19 cellular contexts compared by ENCODE assay signal in genomic region chr11:58527429-58527828, GRCh38. TPM values are rescaled to one million over a fixed set of nuclear protein-coding genes. Genes with fewer than 3 reads are reported as not detected.
DNase-seq lines count a peak whose midpoint lies in the region; ATAC-seq and TF ChIP-seq lines count a peak whose summit lies in the region.
"Had no signal": no experiment of that assay in that cellular context is flagged by ENCODE, and none has a peak within 500 bp of the region (broad histone marks: within the 10 kb centered on the region; RNA-seq: fewer than 3 reads in every experiment).

No MANE protein-coding gene starts in this region.

- no peak overlapping the region for H3K4me3 Mint-ChIP-seq in CD4-positive, CD25-positive, alpha-beta regulatory T cell
- no peak overlapping the region for H3K4me3 Mint-ChIP-seq in CD8-positive, alpha-beta memory T cell
- H3K4me3 Mint-ChIP-seq in activated naive CD8-positive, alpha-beta T cell treated with anti-CD3 and anti-CD28 coated beads, Interleukin-2, amount 50 U/mL, for 24 hours, result no peak overlapping the region
- H3K4me3 Mint-ChIP-seq in natural killer cell treated with Interleukin-12 subunit alpha and Interleukin-12 subunit beta and Interleukin-15 and Interleukin-18, amount 100 ng/mL, for 72 hours, result no peak overlapping the region
- H3K4me3 Mint-ChIP-seq: H9 had no signal

- peak overlapping the region in 2 of 3 donors; percentile 67 to 89 for H3K27ac Mint-ChIP-seq in CD4-positive, CD25-positive, alpha-beta regulatory T cell
- peak overlapping the region; percentile 17 to 97 (median 63) for H3K27ac Mint-ChIP-seq in CD8-positive, alpha-beta memory T cell
- H3K27ac Mint-ChIP-seq in activated naive CD8-positive, alpha-beta T cell treated with anti-CD3 and anti-CD28 coated beads, Interleukin-2, amount 50 U/mL, for 24 hours, result peak overlapping the region; percentile 92
- peak overlapping the region; percentile 80 to 91 for H3K27ac Mint-ChIP-seq in natural killer cell treated with Interleukin-12 subunit alpha and Interleukin-12 subunit beta and Interleukin-15 and Interleukin-18, amount 100 ng/mL, for 72 hours
- H3K27ac Mint-ChIP-seq: H9 had no signal

- no peak for DNase-seq in CD4-positive, CD25-positive, alpha-beta regulatory T cell
- no peak for DNase-seq in CD8-positive, alpha-beta memory T cell
- no peak for DNase-seq in activated naive CD8-positive, alpha-beta T cell treated with anti-CD3 and anti-CD28 coated beads, Interleukin-2, amount 50 U/mL, for 24 hours
- DNase-seq in natural killer cell treated with Interleukin-12 subunit alpha and Interleukin-12 subunit beta and Interleukin-15 and Interleukin-18, amount 100 ng/mL, for 72 hours (ENCODE audit: low spot score), result no peak
- DNase-seq in GM10248 (ENCODE audit: extremely low spot score) (no peak), tibial artery (no peak)
- DNase-seq: BE2C, COR-L47, DMS153, EL, H9, MG63, NCI-H1092 treated with DMSO at 0.1 percent for 48 hours, NCI-H1694, NCI-H2107, NCI-H345, NCI-H526 treated with DMSO at 0.1 percent for 48 hours had no signal

- H3K4me1 ChIP-seq in CD4-positive, CD25-positive, alpha-beta regulatory T cell (ENCODE audit: control insufficient read depth, insufficient read depth, low read length, poor library complexity, severe bottlenecking), result peaks cover 44% of the 10 kb centered on the region
- H3K4me1 ChIP-seq in CD8-positive, alpha-beta memory T cell (ENCODE audit: insufficient read depth, low read length), result peaks cover 61% of the 10 kb centered on the region
- H3K4me1 ChIP-seq in tibial artery, result peaks cover 0 to 14% (median 8%) of the 10 kb centered on the region in 4 donors
- H3K4me1 ChIP-seq: BE2C had no signal

- H3K27ac ChIP-seq in CD4-positive, CD25-positive, alpha-beta regulatory T cell (ENCODE audit: insufficient read depth, low read length, poor library complexity, severe bottlenecking), result peak overlapping the region; percentile 30
- H3K27ac ChIP-seq in CD8-positive, alpha-beta memory T cell (ENCODE audit: low read depth, low read length), result no peak overlapping the region
- no peak overlapping the region for H3K27ac ChIP-seq in tibial artery

- no peaks in the 10 kb centered on the region for H3K27me3 Mint-ChIP-seq in CD4-positive, CD25-positive, alpha-beta regulatory T cell
- no peaks in the 10 kb centered on the region for H3K27me3 Mint-ChIP-seq in CD8-positive, alpha-beta memory T cell
- no peaks in the 10 kb centered on the region for H3K27me3 Mint-ChIP-seq in activated naive CD8-positive, alpha-beta T cell treated with anti-CD3 and anti-CD28 coated beads, Interleukin-2, amount 50 U/mL, for 24 hours
- H3K27me3 Mint-ChIP-seq in natural killer cell treated with Interleukin-12 subunit alpha and Interleukin-12 subunit beta and Interleukin-15 and Interleukin-18, amount 100 ng/mL, for 72 hours, result no peaks in the 10 kb centered on the region

- H3K36me3 ChIP-seq in CD4-positive, CD25-positive, alpha-beta regulatory T cell (ENCODE audit: control insufficient read depth, insufficient read depth, low read length), result peaks cover 35% of the 10 kb centered on the region
- peaks cover 20% of the 10 kb centered on the region for H3K36me3 ChIP-seq in CD8-positive, alpha-beta memory T cell (ENCODE audit: insufficient read depth, low read length)
- H3K36me3 ChIP-seq in tibial artery, result peaks cover 9 to 49% (median 45%) of the 10 kb centered on the region in 3 donors
- H3K36me3 ChIP-seq: BE2C had no signal

- H3K4me3 ChIP-seq in CD4-positive, CD25-positive, alpha-beta regulatory T cell (ENCODE audit: low read depth, low read length), result no peak overlapping the region
- no peak overlapping the region for H3K4me3 ChIP-seq in CD8-positive, alpha-beta memory T cell (ENCODE audit: low read length)
- no peak overlapping the region for H3K4me3 ChIP-seq in tibial artery
- H3K4me3 ChIP-seq: MG63 had no signal

- no peak for ATAC-seq in CD4-positive, CD25-positive, alpha-beta regulatory T cell (ENCODE audit: low read depth in 2 of 2)
- no peak for ATAC-seq in activated naive CD8-positive, alpha-beta T cell treated with anti-CD3 and anti-CD28 coated beads, Interleukin-2, amount 50 U/mL, for 24 hours
- ATAC-seq in natural killer cell treated with Interleukin-12 subunit alpha and Interleukin-12 subunit beta and Interleukin-15 and Interleukin-18, amount 100 ng/mL, for 72 hours, result no peak
- ATAC-seq in GM21515 (IDR thresholded peaks at IDR 0.05; ENCODE audit: unreplicated experiment), result no peak
- ATAC-seq: HepG2 had no signal

- TF ChIP-seq CTCF in GM10248 (IDR thresholded peaks at IDR 0.05; ENCODE audit: control extremely low read depth, extremely low read depth, low read depth, missing control alignments) (no peak), tibial artery (IDR thresholded peaks at IDR 0.05) (no peak)

- POLR2A ChIA-PET in CD8-positive, alpha-beta memory T cell (lab: Charles Lee), result no interaction called here
- POLR2A ChIA-PET in GM10248 (lab: Yijun Ruan, JAX), result no interaction called here

- intact Hi-C loops in tibial artery (cut with DNase I; ENCODE audit: low total_unique reads), result no loop called here

- no peaks in the 10 kb centered on the region for H3K27me3 ChIP-seq in CD4-positive, CD25-positive, alpha-beta regulatory T cell (ENCODE audit: control insufficient read depth, insufficient read depth, low read length)
- no peaks in the 10 kb centered on the region for H3K27me3 ChIP-seq in CD8-positive, alpha-beta memory T cell (ENCODE audit: insufficient read depth, low read length, poor library complexity, severe bottlenecking)
- no peaks in the 10 kb centered on the region for H3K27me3 ChIP-seq in tibial artery
- H3K27me3 ChIP-seq: BE2C, MG63 had no signal

- CTCF ChIA-PET in CD8-positive, alpha-beta memory T cell (lab: Charles Lee), result no interaction called here
- CTCF ChIA-PET in GM10248 (lab: Yijun Ruan, JAX), result interaction anchor here (1.0 to 1.8 kb wide), 4 partner anchors 9 to 41 kb away, joined by 3 to 7 read pairs (median 4); no protein-coding TSS in a partner anchor

- peaks cover 0 to 2% (median 0%) of the 10 kb centered on the region in 7 donors for H3K9me3 Mint-ChIP-seq in CD4-positive, CD25-positive, alpha-beta regulatory T cell
- no peaks in the 10 kb centered on the region for H3K9me3 Mint-ChIP-seq in CD8-positive, alpha-beta memory T cell
- H3K9me3 Mint-ChIP-seq in activated naive CD8-positive, alpha-beta T cell treated with anti-CD3 and anti-CD28 coated beads, Interleukin-2, amount 50 U/mL, for 24 hours, result no peaks in the 10 kb centered on the region
- no peaks in the 10 kb centered on the region for H3K9me3 Mint-ChIP-seq in natural killer cell treated with Interleukin-12 subunit alpha and Interleukin-12 subunit beta and Interleukin-15 and Interleukin-18, amount 100 ng/mL, for 72 hours

- H3K9me3 ChIP-seq in CD4-positive, CD25-positive, alpha-beta regulatory T cell (ENCODE audit: control insufficient read depth in 2 of 2, low read length in 2 of 2), result no peaks in the 10 kb centered on the region
- H3K9me3 ChIP-seq in CD8-positive, alpha-beta memory T cell (ENCODE audit: low read length), result no peaks in the 10 kb centered on the region
- H3K9me3 ChIP-seq in tibial artery, result no peaks in the 10 kb centered on the region
- H3K9me3 ChIP-seq: BE2C, MG63 had no signal

- H3K36me3 Mint-ChIP-seq in CD4-positive, CD25-positive, alpha-beta regulatory T cell, result peaks cover 39% of the 10 kb centered on the region
- peaks cover 4 to 56% (median 14%) of the 10 kb centered on the region in 3 donors for H3K36me3 Mint-ChIP-seq in CD8-positive, alpha-beta memory T cell
- H3K36me3 Mint-ChIP-seq in activated naive CD8-positive, alpha-beta T cell treated with anti-CD3 and anti-CD28 coated beads, Interleukin-2, amount 50 U/mL, for 24 hours (ENCODE audit: low read depth), result peaks cover 58% of the 10 kb centered on the region
- peaks cover 39% of the 10 kb centered on the region for H3K36me3 Mint-ChIP-seq in natural killer cell treated with Interleukin-12 subunit alpha and Interleukin-12 subunit beta and Interleukin-15 and Interleukin-18, amount 100 ng/mL, for 72 hours

- peaks cover 27 to 62% (median 42%) of the 10 kb centered on the region in 4 donors for H3K4me1 Mint-ChIP-seq in CD4-positive, CD25-positive, alpha-beta regulatory T cell
- peaks cover 43 to 68% (median 66%) of the 10 kb centered on the region in 3 donors for H3K4me1 Mint-ChIP-seq in CD8-positive, alpha-beta memory T cell
- H3K4me1 Mint-ChIP-seq in activated naive CD8-positive, alpha-beta T cell treated with anti-CD3 and anti-CD28 coated beads, Interleukin-2, amount 50 U/mL, for 24 hours, result peaks cover 66% of the 10 kb centered on the region
- H3K4me1 Mint-ChIP-seq in natural killer cell treated with Interleukin-12 subunit alpha and Interleukin-12 subunit beta and Interleukin-15 and Interleukin-18, amount 100 ng/mL, for 72 hours (ENCODE audit: low read depth in 2 of 2), result peaks cover 31 to 46% of the 10 kb centered on the region in 2 donors

RNA-seq across cellular contexts. Expression of gene OR5B21, which starts 19.5 kb away (rescaled TPM):
- total RNA-seq in CD4-positive, CD25-positive, alpha-beta regulatory T cell, result not detected
- not detected for polyA plus RNA-seq in CD4-positive, CD25-positive, alpha-beta regulatory T cell
- under 1 TPM; 0.42 to 0.55 TPM for total RNA-seq in CD8-positive, alpha-beta memory T cell
- not detected for polyA plus RNA-seq in CD8-positive, alpha-beta memory T cell
- total RNA-seq in natural killer cell treated with Interleukin-12 subunit alpha and Interleukin-12 subunit beta and Interleukin-15 and Interleukin-18, amount 100 ng/mL, for 72 hours, result 1 to 10 TPM; 3.5 to 3.9 TPM
- total RNA-seq: H9, HepG2 had no signal
- polyA plus RNA-seq: HepG2 had no signal

RNA-seq across cellular contexts. Expression of gene LPXN, which starts 48.2 kb away (rescaled TPM):
- 101 TPM for total RNA-seq in CD4-positive, CD25-positive, alpha-beta regulatory T cell
- polyA plus RNA-seq in CD4-positive, CD25-positive, alpha-beta regulatory T cell, result 100 to 1,000 TPM; 221 to 314 (median 265) TPM
- 100 to 1,000 TPM; 168 to 175 TPM for total RNA-seq in CD8-positive, alpha-beta memory T cell
- 264 TPM for polyA plus RNA-seq in CD8-positive, alpha-beta memory T cell
- total RNA-seq in natural killer cell treated with Interleukin-12 subunit alpha and Interleukin-12 subunit beta and Interleukin-15 and Interleukin-18, amount 100 ng/mL, for 72 hours, result 100 to 1,000 TPM; 239 to 243 TPM

RNA-seq across cellular contexts. Expression of gene ZFP91, which starts 51.4 kb away (rescaled TPM):
- 46.5 TPM for total RNA-seq in CD4-positive, CD25-positive, alpha-beta regulatory T cell
- polyA plus RNA-seq in CD4-positive, CD25-positive, alpha-beta regulatory T cell, result 1 to 10 TPM; 5.0 to 8.6 (median 6.8) TPM
- total RNA-seq in CD8-positive, alpha-beta memory T cell, result 10 to 100 TPM; 61.0 to 61.7 TPM
- 6.9 TPM for polyA plus RNA-seq in CD8-positive, alpha-beta memory T cell
- 10 to 100 TPM; 52.9 to 54.3 TPM for total RNA-seq in natural killer cell treated with Interleukin-12 subunit alpha and Interleukin-12 subunit beta and Interleukin-15 and Interleukin-18, amount 100 ng/mL, for 72 hours
